In genomic region chr7:143123326-143123725, GRCh38 we compare ENCODE assay signal across 7 cellular contexts. TPM values are rescaled to one million over a fixed set of nuclear protein-coding genes. Genes with fewer than 3 reads are reported as not detected.
"Had no signal": no experiment of that assay in that cellular context is flagged by ENCODE, and none has a peak within 500 bp of the region (broad histone marks: within the 10 kb centered on the region; RNA-seq: fewer than 3 reads in every experiment).

No MANE protein-coding gene starts in this region.

RNA-seq across cellular contexts. Expression of gene PIP, which starts 8.6 kb away (rescaled TPM):
- total RNA-seq: GM23248, H4, H7, HepG2, HFFc6, HT1080 had no signal
- polyA plus RNA-seq: GM23248, HepG2, IgD-negative memory B cell had no signal

RNA-seq across cellular contexts. Expression of gene TAS2R39, which starts 59.9 kb away (rescaled TPM):
- total RNA-seq: GM23248, H4, H7, HepG2, HFFc6, HT1080 had no signal
- polyA plus RNA-seq: GM23248, HepG2, IgD-negative memory B cell had no signal
